7 cellular contexts compared by ENCODE assay signal in genomic region chr16:14910833-14911629, GRCh38. TPM values are rescaled to one million over a fixed set of nuclear protein-coding genes. Genes with fewer than 3 reads are reported as not detected.
DNase-seq lines count a peak whose midpoint lies in the region; ATAC-seq and TF ChIP-seq lines count a peak whose summit lies in the region.
"Not testable (repeated sequence)": the region's sequence is repeated elsewhere in the genome, so short reads cannot be mapped to it uniquely, and the experiment has no call there.

No MANE protein-coding gene starts in this region.

- not testable (repeated sequence) for DNase-seq in activated naive CD8-positive, alpha-beta T cell treated with anti-CD3 and anti-CD28 coated beads, Interleukin-2, amount 50 U/mL, for 24 hours; left cardiac atrium; natural killer cell

- intact Hi-C loops in left cardiac atrium (cut with DNase I); natural killer cell (cut with micrococcal nuclease): not testable (repeated sequence)

- H3K27ac Mint-ChIP-seq in activated naive CD8-positive, alpha-beta T cell treated with anti-CD3 and anti-CD28 coated beads, Interleukin-2, amount 50 U/mL, for 24 hours; natural killer cell: not testable (repeated sequence)

- H3K9me3 Mint-ChIP-seq in activated naive CD8-positive, alpha-beta T cell treated with anti-CD3 and anti-CD28 coated beads, Interleukin-2, amount 50 U/mL, for 24 hours; natural killer cell: not testable (repeated sequence)

- not testable (repeated sequence) for H3K4me1 Mint-ChIP-seq in activated naive CD8-positive, alpha-beta T cell treated with anti-CD3 and anti-CD28 coated beads, Interleukin-2, amount 50 U/mL, for 24 hours; natural killer cell

- H3K36me3 Mint-ChIP-seq in activated naive CD8-positive, alpha-beta T cell treated with anti-CD3 and anti-CD28 coated beads, Interleukin-2, amount 50 U/mL, for 24 hours (ENCODE audit: low read depth); natural killer cell: not testable (repeated sequence)

- not testable (repeated sequence) for TF ChIP-seq CTCF in natural killer cell (IDR thresholded peaks at IDR 0.05)

- ATAC-seq in GM18861 (IDR thresholded peaks at IDR 0.05; ENCODE audit: unreplicated experiment) (peak; percentile 68), GM21737 (IDR thresholded peaks at IDR 0.05; ENCODE audit: unreplicated experiment) (peak; percentile 78), HG03196 (IDR thresholded peaks at IDR 0.05; ENCODE audit: unreplicated experiment) (peak; percentile 78), SK-N-SH treated with all-trans-retinoic acid at 6 μM for 48 hours (peak; percentile 96), left cardiac atrium (peak; percentile 89 to 92), natural killer cell (peak; percentile 92 to 94 (median 93))
- peak; percentile 78 for ATAC-seq in activated naive CD8-positive, alpha-beta T cell treated with anti-CD3 and anti-CD28 coated beads, Interleukin-2, amount 50 U/mL, for 24 hours

- H3K4me3 Mint-ChIP-seq in activated naive CD8-positive, alpha-beta T cell treated with anti-CD3 and anti-CD28 coated beads, Interleukin-2, amount 50 U/mL, for 24 hours; natural killer cell: not testable (repeated sequence)

- H3K27me3 Mint-ChIP-seq in activated naive CD8-positive, alpha-beta T cell treated with anti-CD3 and anti-CD28 coated beads, Interleukin-2, amount 50 U/mL, for 24 hours; natural killer cell (ENCODE audit: low read depth in 2 of 2): not testable (repeated sequence)

RNA-seq across cellular contexts. Expression of gene NPIPA1, which starts 26.2 kb away (rescaled TPM):
- total RNA-seq in left cardiac atrium (10 to 100 TPM; 52.2 to 56.3 TPM), natural killer cell (100 to 1,000 TPM; 123 to 136 (median 124) TPM)
